Comparison of ENCODE assay signal across 1 cellular context in the genomic region with DNA sequence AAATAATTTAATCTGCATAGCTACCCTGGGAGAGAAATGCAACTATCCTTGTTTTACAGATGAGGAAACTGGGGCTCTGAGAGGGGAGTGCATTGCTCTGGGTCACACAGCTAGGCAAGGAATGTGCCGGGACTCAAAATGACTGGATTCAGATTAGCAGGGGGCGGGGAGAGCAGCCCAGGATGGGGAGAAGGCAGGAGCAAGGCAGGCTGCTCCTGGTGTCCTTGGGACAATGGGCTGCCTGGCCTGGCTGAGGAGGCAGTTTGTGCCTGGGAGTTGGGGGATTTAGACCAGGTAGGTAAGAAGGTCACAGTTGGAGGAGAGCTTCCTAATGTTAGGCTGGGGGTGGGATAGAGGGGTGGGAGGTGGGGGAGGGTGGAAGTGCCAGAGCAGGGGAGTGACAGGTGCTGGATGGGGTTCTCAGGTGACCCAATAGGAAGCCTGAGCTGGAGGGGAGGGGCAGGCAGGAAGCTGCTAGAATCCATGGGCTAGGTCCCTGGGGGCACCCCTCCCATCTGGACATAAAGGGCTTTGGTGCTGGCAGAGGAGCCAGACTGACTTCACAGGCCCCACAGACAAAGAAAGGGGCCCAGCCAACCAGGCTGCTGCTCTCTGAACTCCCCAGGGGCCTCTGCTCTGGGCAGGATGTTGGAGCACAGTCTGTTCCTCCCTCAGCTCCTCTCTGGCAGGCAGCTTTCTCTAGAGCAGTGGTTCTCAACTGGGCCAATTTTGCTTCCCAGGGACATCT.
TF ChIP-seq lines count a peak whose summit lies in the region.

No MANE protein-coding gene starts in this region.

TF ChIP-seq in HEK293, 187 proteins besides CTCF, POLR2A, EP300 and RAD21 (continued from another document):
- TF ChIP-seq GLI4 (tag by site-specific recombination; IDR thresholded peaks at IDR 0.05) (no peak), ZNF830 (tag by site-specific recombination; IDR thresholded peaks at IDR 0.05; ENCODE audit: low read depth) (no peak), ZNF169 (tag by site-specific recombination; IDR thresholded peaks at IDR 0.05) (no peak), ZBTB7A (tag by site-specific recombination; IDR thresholded peaks at IDR 0.05; ENCODE audit: low read depth) (no peak), ZNF610 (tag by site-specific recombination; IDR thresholded peaks at IDR 0.05; ENCODE audit: borderline replicate concordance) (no peak), KLF10 (tag by site-specific recombination; IDR thresholded peaks at IDR 0.05) (0 out of 2 replicates have a peak, but pooled peaks have one; percentile 20), ZNF626 (tag by site-specific recombination; IDR thresholded peaks at IDR 0.05) (no peak), HOXC10 (CRISPR knock-in tag; IDR thresholded peaks at IDR 0.05) (no peak)
